Comparison of ENCODE assay signal across 15 cellular contexts in genomic region chr5:142808778-142809606, GRCh38. TPM values are rescaled to one million over a fixed set of nuclear protein-coding genes. Genes with fewer than 3 reads are reported as not detected.
DNase-seq lines count a peak whose midpoint lies in the region; ATAC-seq and TF ChIP-seq lines count a peak whose summit lies in the region.
"Had no signal": no experiment of that assay in that cellular context is flagged by ENCODE, and none has a peak within 500 bp of the region (broad histone marks: within the 10 kb centered on the region; RNA-seq: fewer than 3 reads in every experiment).

No MANE protein-coding gene starts in this region.

- TF ChIP-seq CTCF in natural killer cell (IDR thresholded peaks at IDR 0.05): no peak
- no peak for TF ChIP-seq CTCF in glutamatergic neuron (IDR thresholded peaks at IDR 0.05; ENCODE audit: partially characterized antibody, unreplicated experiment)
- no peak for TF ChIP-seq CTCF in sigmoid colon (IDR thresholded peaks at IDR 0.05)
- TF ChIP-seq CTCF in MM.1S (IDR thresholded peaks at IDR 0.05; ENCODE audit: low read length): no peak

- H3K27ac ChIP-seq in sigmoid colon (no peak overlapping the region), MM.1S (ENCODE audit: low read length) (no peak overlapping the region)
- H3K27ac ChIP-seq: suprapubic skin had no signal

- H3K27me3 Mint-ChIP-seq in natural killer cell (ENCODE audit: low read depth in 2 of 2) (no peaks in the 10 kb centered on the region), glutamatergic neuron (ENCODE audit: unreplicated experiment) (no peaks in the 10 kb centered on the region)
- no peaks in the 10 kb centered on the region for H3K27me3 Mint-ChIP-seq in natural killer cell treated with Interleukin-12 subunit alpha and Interleukin-12 subunit beta and Interleukin-15 and Interleukin-18, amount 100 ng/mL, for 72 hours

- no peaks in the 10 kb centered on the region for H3K27me3 ChIP-seq in sigmoid colon
- no peaks in the 10 kb centered on the region for H3K27me3 ChIP-seq in MM.1S (replicated peaks; ENCODE audit: insufficient read depth, low read length)
- H3K27me3 ChIP-seq: suprapubic skin had no signal

- no peaks in the 10 kb centered on the region for H3K9me3 Mint-ChIP-seq in natural killer cell
- H3K9me3 Mint-ChIP-seq in natural killer cell treated with Interleukin-12 subunit alpha and Interleukin-12 subunit beta and Interleukin-15 and Interleukin-18, amount 100 ng/mL, for 72 hours: no peaks in the 10 kb centered on the region
- no peaks in the 10 kb centered on the region for H3K9me3 Mint-ChIP-seq in glutamatergic neuron (ENCODE audit: unreplicated experiment)

- no peaks in the 10 kb centered on the region for H3K79me2 ChIP-seq in MM.1S (ENCODE audit: low read length)

- no peak for DNase-seq in natural killer cell
- DNase-seq in natural killer cell treated with Interleukin-12 subunit alpha and Interleukin-12 subunit beta and Interleukin-15 and Interleukin-18, amount 100 ng/mL, for 72 hours (ENCODE audit: low spot score): no peak
- peak; percentile 35 for DNase-seq in NCI-H69 (lab: John Stamatoyannopoulos, UW)
- DNase-seq in glutamatergic neuron: no peak
- DNase-seq in HPDE6-E6E7 (ENCODE audit: extremely low spot score): no peak
- no peak for DNase-seq in sigmoid colon
- DNase-seq in MM.1S: no peak
- no peak for DNase-seq in NK-92 (lab: John Stamatoyannopoulos, UW; ENCODE audit: unreplicated experiment)
- DNase-seq: activated CD4-positive, alpha-beta T cell treated with anti-CD3 and anti-CD28 coated beads for 48 hours; anterior cingulate cortex; IMR-90; NCI-H1048; SHP77; stimulated activated CD4-positive, alpha-beta T cell treated with anti-CD3 and anti-CD28 coated beads, Interleukin-4, amount 100 ng/mL, for 24 hours had no signal

- no peak overlapping the region for H3K4me2 ChIP-seq in MM.1S (ENCODE audit: low read depth, low read length)

- no peak for TF ChIP-seq EP300 in sigmoid colon (IDR thresholded peaks at IDR 0.05)

- intact Hi-C loops in natural killer cell (cut with micrococcal nuclease): no loop called here
- intact Hi-C loops in sigmoid colon (cut with DNase I): no loop called here

- H3K9me2 ChIP-seq in MM.1S (replicated peaks; ENCODE audit: insufficient read depth, low read length): no peaks in the 10 kb centered on the region

- no peaks in the 10 kb centered on the region for H3K9me3 ChIP-seq in sigmoid colon
- H3K9me3 ChIP-seq in MM.1S (replicated peaks; ENCODE audit: insufficient read depth, low read length): no peaks in the 10 kb centered on the region
- H3K9me3 ChIP-seq: suprapubic skin had no signal

- no peak overlapping the region for H3K9ac ChIP-seq in MM.1S (ENCODE audit: low read length)

- H3K36me3 Mint-ChIP-seq in natural killer cell (no peaks in the 10 kb centered on the region), glutamatergic neuron (ENCODE audit: unreplicated experiment) (no peaks in the 10 kb centered on the region)
- no peaks in the 10 kb centered on the region for H3K36me3 Mint-ChIP-seq in natural killer cell treated with Interleukin-12 subunit alpha and Interleukin-12 subunit beta and Interleukin-15 and Interleukin-18, amount 100 ng/mL, for 72 hours

- peak overlapping the region; percentile 15 to 72 for H3K27ac Mint-ChIP-seq in natural killer cell
- peak overlapping the region in 1 of 2 donors; percentile 63 for H3K27ac Mint-ChIP-seq in natural killer cell treated with Interleukin-12 subunit alpha and Interleukin-12 subunit beta and Interleukin-15 and Interleukin-18, amount 100 ng/mL, for 72 hours
- H3K27ac Mint-ChIP-seq in glutamatergic neuron (ENCODE audit: unreplicated experiment): peak overlapping the region; percentile 31

- H3K4me3 ChIP-seq in sigmoid colon: no peak overlapping the region
- H3K4me3 ChIP-seq in MM.1S (ENCODE audit: low read length): no peak overlapping the region
- H3K4me3 ChIP-seq: suprapubic skin had no signal

- H3K4me3 Mint-ChIP-seq in natural killer cell (no peak overlapping the region), glutamatergic neuron (ENCODE audit: unreplicated experiment) (no peak overlapping the region)
- no peak overlapping the region for H3K4me3 Mint-ChIP-seq in natural killer cell treated with Interleukin-12 subunit alpha and Interleukin-12 subunit beta and Interleukin-15 and Interleukin-18, amount 100 ng/mL, for 72 hours

- no peaks in the 10 kb centered on the region for H3F3A ChIP-seq in MM.1S (ENCODE audit: insufficient read depth, low read length)

- H4K20me1 ChIP-seq in MM.1S (ENCODE audit: insufficient read depth, low read length): no peaks in the 10 kb centered on the region

- H2AFZ ChIP-seq in MM.1S (ENCODE audit: low read length): no peak overlapping the region

- peaks cover 0 to 21% (median 5%) of the 10 kb centered on the region in 4 donors for H3K4me1 ChIP-seq in sigmoid colon
- peaks cover 6% of the 10 kb centered on the region for H3K4me1 ChIP-seq in MM.1S (ENCODE audit: low read length)

- H3K4me1 Mint-ChIP-seq in natural killer cell (peaks cover 71 to 76% of the 10 kb centered on the region in 2 donors), glutamatergic neuron (ENCODE audit: low read depth, unreplicated experiment) (peaks cover 21% of the 10 kb centered on the region)
- H3K4me1 Mint-ChIP-seq in natural killer cell treated with Interleukin-12 subunit alpha and Interleukin-12 subunit beta and Interleukin-15 and Interleukin-18, amount 100 ng/mL, for 72 hours (ENCODE audit: low read depth in 2 of 2): peaks cover 33 to 60% of the 10 kb centered on the region in 2 donors

- TF ChIP-seq POLR2A in sigmoid colon (IDR thresholded peaks at IDR 0.05): no peak

- ATAC-seq in natural killer cell: no peak
- ATAC-seq in natural killer cell treated with Interleukin-12 subunit alpha and Interleukin-12 subunit beta and Interleukin-15 and Interleukin-18, amount 100 ng/mL, for 72 hours: no peak

- H3K36me3 ChIP-seq in sigmoid colon: no peaks in the 10 kb centered on the region
- H3K36me3 ChIP-seq in MM.1S (replicated peaks; ENCODE audit: insufficient read depth, low read length): no peaks in the 10 kb centered on the region
- H3K36me3 ChIP-seq: suprapubic skin had no signal

- 66 to 83% methylated on average over 5 of the region's 5 CpGs for WGBS in sigmoid colon, 2 donors

RNA-seq across cellular contexts. Expression of gene ARHGAP26, which starts 38.8 kb away (rescaled TPM):
- total RNA-seq in natural killer cell (100 to 1,000 TPM; 153 to 159 (median 158) TPM), glutamatergic neuron (ENCODE audit: unreplicated experiment) (20.1 TPM), sigmoid colon (10 to 100 TPM; 13.3 to 25.5 (median 21.7) TPM)
- 100 to 1,000 TPM; 109 to 110 TPM for total RNA-seq in natural killer cell treated with Interleukin-12 subunit alpha and Interleukin-12 subunit beta and Interleukin-15 and Interleukin-18, amount 100 ng/mL, for 72 hours
- 10 to 100 TPM in 1 of 3 donors, 1 to 10 TPM in 2; 5.4 to 19.1 (median 9.0) TPM for polyA plus RNA-seq in sigmoid colon
